Comparison of ENCODE assay signal across 9 cellular contexts in genomic region chr20:2874456-2874855, GRCh38. TPM values are rescaled to one million over a fixed set of nuclear protein-coding genes. Genes with fewer than 3 reads are reported as not detected.
DNase-seq lines count a peak whose midpoint lies in the region; ATAC-seq and TF ChIP-seq lines count a peak whose summit lies in the region.
"Had no signal": no experiment of that assay in that cellular context is flagged by ENCODE, and none has a peak within 500 bp of the region (broad histone marks: within the 10 kb centered on the region; RNA-seq: fewer than 3 reads in every experiment).

No MANE protein-coding gene starts in this region.

- H3K4me3 ChIP-seq in fibroblast of pulmonary artery (replicated peaks; ENCODE audit: low read depth, low read length), result peak overlapping the region; percentile 89
- peak overlapping the region; percentile 88 to 98 (median 94) for H3K4me3 ChIP-seq in sigmoid colon

- no peaks in the 10 kb centered on the region for H3K36me3 ChIP-seq in sigmoid colon

- CTCF ChIA-PET in activated CD4-positive, alpha-beta T cell treated with anti-CD3 and anti-CD28 coated beads for 36 hours (lab: Charles Lee), result interaction anchor here (0.9 to 1.6 kb wide), 3 partner anchors 9 to 48 kb away, joined by 3 read pairs; no protein-coding TSS in a partner anchor
- CTCF ChIA-PET in T-cell (lab: Charles Lee), result no interaction called here

- H3K27ac ChIP-seq in sigmoid colon, result peak overlapping the region in 1 of 4 donors; percentile 91

- no peaks in the 10 kb centered on the region for H3K9me3 Mint-ChIP-seq in activated CD4-positive, alpha-beta T cell treated with anti-CD3 and anti-CD28 coated beads for 36 hours (ENCODE audit: low read depth)
- H3K9me3 Mint-ChIP-seq in T-cell, result no peaks in the 10 kb centered on the region

- peaks cover 0 to 44% (median 38%) of the 10 kb centered on the region in 4 donors for H3K4me1 ChIP-seq in sigmoid colon

- peak overlapping the region; percentile 82 for H3K27ac Mint-ChIP-seq in activated CD4-positive, alpha-beta T cell treated with anti-CD3 and anti-CD28 coated beads for 36 hours
- peak overlapping the region in 1 of 2 donors; percentile 83 for H3K27ac Mint-ChIP-seq in T-cell

- TF ChIP-seq EP300 in sigmoid colon (IDR thresholded peaks at IDR 0.05), result no peak

- TF ChIP-seq POLR2A in sigmoid colon (IDR thresholded peaks at IDR 0.05), result no peak

- H3K4me1 Mint-ChIP-seq in activated CD4-positive, alpha-beta T cell treated with anti-CD3 and anti-CD28 coated beads for 36 hours, result peaks cover 50% of the 10 kb centered on the region
- H3K4me1 Mint-ChIP-seq in T-cell, result peaks cover 51 to 60% (median 51%) of the 10 kb centered on the region in 3 donors

- H3K9me3 ChIP-seq in sigmoid colon, result no peaks in the 10 kb centered on the region

- peaks cover 26% of the 10 kb centered on the region for H3K36me3 Mint-ChIP-seq in activated CD4-positive, alpha-beta T cell treated with anti-CD3 and anti-CD28 coated beads for 36 hours (ENCODE audit: low read depth)
- peaks cover 3% of the 10 kb centered on the region for H3K36me3 Mint-ChIP-seq in T-cell

- whole genome bisulfite sequencing in sigmoid colon, 2 donors, result 23 to 28% methylated on average over 7 of the region's 7 CpGs

- peak; percentile 53 for DNase-seq in activated CD4-positive, alpha-beta T cell treated with anti-CD3 and anti-CD28 coated beads for 36 hours
- no peak for DNase-seq in activated CD4-positive, alpha-beta T cell treated with anti-CD3 and anti-CD28 coated beads for 1 hour
- DNase-seq in T-cell (no peak), fibroblast of pulmonary artery (ENCODE audit: low read depth) (no peak), sigmoid colon (no peak), NCI-H1092 treated with DMSO at 0.1 percent for 48 hours (lab: John Stamatoyannopoulos, UW) (no peak)

- intact Hi-C loops in activated CD4-positive, alpha-beta T cell treated with anti-CD3 and anti-CD28 coated beads for 36 hours (cut with DNase I, micrococcal nuclease), result loop anchor here in 1 of 2 experiments (5.0 kb wide), 3 partner anchors 122 to 893 kb away; partner anchors contain the start of genes ADISSP and DDRGK1
- intact Hi-C loops in sigmoid colon (cut with DNase I), result loop anchor here (5.0 to 10.0 kb wide), 3 partner anchors 128 to 1013 kb away; partner anchors contain the start of genes PANK2 and SIRPA

- ATAC-seq in activated CD4-positive, alpha-beta T cell treated with anti-CD3 and anti-CD28 coated beads for 36 hours, result no peak
- ATAC-seq in T-cell (replicated peaks in 1 of 4), result no peak
- no peak for ATAC-seq in GM21723 (IDR thresholded peaks at IDR 0.05; ENCODE audit: unreplicated experiment)
- ATAC-seq in GM18861 (IDR thresholded peaks at IDR 0.05; ENCODE audit: unreplicated experiment), result no peak

- H3K27me3 ChIP-seq in sigmoid colon, result peaks cover 0 to 14% (median 0%) of the 10 kb centered on the region in 3 donors

- POLR2A ChIA-PET in activated CD4-positive, alpha-beta T cell treated with anti-CD3 and anti-CD28 coated beads for 36 hours (lab: Charles Lee), result no interaction called here
- POLR2A ChIA-PET in T-cell (lab: Charles Lee), result no interaction called here

- H3K27me3 Mint-ChIP-seq in activated CD4-positive, alpha-beta T cell treated with anti-CD3 and anti-CD28 coated beads for 36 hours, result no peaks in the 10 kb centered on the region
- no peaks in the 10 kb centered on the region for H3K27me3 Mint-ChIP-seq in T-cell

- TF ChIP-seq CTCF in fibroblast of pulmonary artery (IDR thresholded peaks at IDR 0.05; ENCODE audit: low read length, missing control alignments) (no peak), sigmoid colon (IDR thresholded peaks at IDR 0.05) (no peak)

- peak overlapping the region; percentile 84 for H3K4me3 Mint-ChIP-seq in activated CD4-positive, alpha-beta T cell treated with anti-CD3 and anti-CD28 coated beads for 36 hours
- peak overlapping the region; percentile 89 to 95 (median 92) for H3K4me3 Mint-ChIP-seq in T-cell

RNA-seq across cellular contexts. Expression of gene PTPRA, which starts 1.2 kb away (rescaled TPM):
- total RNA-seq in activated CD4-positive, alpha-beta T cell treated with anti-CD3 and anti-CD28 coated beads for 36 hours, result 10 to 100 TPM; 58.5 to 86.3 TPM
- total RNA-seq in T-cell (10 to 100 TPM; 66.2 to 98.6 (median 71.5) TPM), sigmoid colon (10 to 100 TPM; 62.0 to 86.4 (median 73.6) TPM)
- polyA plus RNA-seq in sigmoid colon, result 10 to 100 TPM; 10.2 to 30.2 (median 12.3) TPM

RNA-seq across cellular contexts. Expression of gene VPS16, which starts 33.9 kb away (rescaled TPM):
- total RNA-seq in activated CD4-positive, alpha-beta T cell treated with anti-CD3 and anti-CD28 coated beads for 36 hours, result 10 to 100 TPM; 32.3 to 47.6 TPM
- 10 to 100 TPM; 44.5 to 72.2 (median 68.2) TPM for total RNA-seq in T-cell
- total RNA-seq in sigmoid colon, result 10 to 100 TPM; 19.4 to 24.4 (median 21.0) TPM
- 10 to 100 TPM; 21.6 to 37.6 (median 24.7) TPM for polyA plus RNA-seq in sigmoid colon

RNA-seq across cellular contexts. Expression of gene PCED1A, which starts 34.0 kb away (rescaled TPM):
- 10 to 100 TPM; 29.4 to 35.3 TPM for total RNA-seq in activated CD4-positive, alpha-beta T cell treated with anti-CD3 and anti-CD28 coated beads for 36 hours
- total RNA-seq in T-cell (100 to 1,000 TPM in 2 of 5 donors, 10 to 100 TPM in 3; 65.1 to 111 (median 95.2) TPM), sigmoid colon (10 to 100 TPM; 12.7 to 27.7 (median 21.5) TPM)
- polyA plus RNA-seq in sigmoid colon, result 10 to 100 TPM in 2 of 3 donors, 1 to 10 TPM in 1; 8.6 to 28.0 (median 10.2) TPM

RNA-seq across cellular contexts. Expression of gene TMEM239, which starts 58.3 kb away (rescaled TPM):
- total RNA-seq in activated CD4-positive, alpha-beta T cell treated with anti-CD3 and anti-CD28 coated beads for 36 hours, result not detected
- total RNA-seq in T-cell, result not detected
- under 1 TPM in 1 of 4 donors, not detected in 3; 0.28 TPM for total RNA-seq in sigmoid colon
- not detected for polyA plus RNA-seq in sigmoid colon
- total RNA-seq: temporal lobe had no signal

RNA-seq across cellular contexts. Expression of gene C20orf141, which starts 59.7 kb away (rescaled TPM):
- total RNA-seq in activated CD4-positive, alpha-beta T cell treated with anti-CD3 and anti-CD28 coated beads for 36 hours, result not detected
- total RNA-seq in T-cell (not detected), sigmoid colon (not detected)
- under 1 TPM in 1 of 3 donors, not detected in 2; 0.15 TPM for polyA plus RNA-seq in sigmoid colon
- total RNA-seq: temporal lobe had no signal
